ENCODE assay signal across 1 cellular context in genomic region chr6:134391221-134391620, GRCh38.
TF ChIP-seq lines count a peak whose summit lies in the region.

No MANE protein-coding gene starts in this region.

TF ChIP-seq in GM23338, 12 proteins besides CTCF, POLR2A, EP300 and RAD21 (continued from another document):
- TF ChIP-seq ZNF462 (CRISPR knock-in tag; IDR thresholded peaks at IDR 0.05) (no peak), STAT1 (IDR thresholded peaks at IDR 0.05; ENCODE audit: unreplicated experiment) (no peak)
